Comparison of ENCODE assay signal across 10 cellular contexts in the genomic region with DNA sequence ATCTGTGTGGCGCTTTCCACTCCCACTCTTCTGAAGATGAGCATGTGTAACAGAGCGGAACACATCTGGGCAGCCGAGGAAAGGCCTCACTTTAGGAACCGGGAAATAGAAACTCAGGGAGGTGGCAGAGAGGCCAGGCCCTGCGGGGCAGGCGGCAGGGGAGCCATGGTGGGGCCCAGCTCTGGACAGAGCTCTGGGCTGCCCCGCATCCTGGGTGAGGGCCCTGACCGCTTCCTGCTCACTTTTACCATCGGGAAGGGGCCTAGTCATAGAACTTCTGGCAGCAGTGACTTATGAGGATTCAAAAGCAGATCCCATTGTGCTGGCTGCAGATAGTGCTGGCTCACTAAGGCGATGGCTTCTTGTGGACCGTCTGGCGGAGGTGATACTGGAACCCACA.
"Had no signal": no experiment of that assay in that cellular context is flagged by ENCODE, and none has a peak within 500 bp of the region (broad histone marks: within the 10 kb centered on the region; RNA-seq: fewer than 3 reads in every experiment).

No MANE protein-coding gene starts in this region.

- DNase-seq: cortex of kidney had no signal

- H3K4me1 ChIP-seq: psoas muscle had no signal

- FAIRE-seq: bronchial epithelial cell, keratinocyte, urothelium cell line had no signal

- H3K9me3 ChIP-seq: heart left ventricle, ovary, psoas muscle, right atrium auricular region, thyroid gland had no signal

- H3K4me3 ChIP-seq: heart left ventricle, lung, ovary, psoas muscle, right atrium auricular region, thyroid gland had no signal

- H3K27ac ChIP-seq: heart left ventricle, ovary, psoas muscle, right atrium auricular region, thyroid gland had no signal

- H3K36me3 ChIP-seq: heart left ventricle, ovary, right atrium auricular region, thyroid gland had no signal

- H3K27me3 ChIP-seq: ovary, right atrium auricular region, thyroid gland had no signal
